8 cellular contexts compared by ENCODE assay signal in the genomic region with DNA sequence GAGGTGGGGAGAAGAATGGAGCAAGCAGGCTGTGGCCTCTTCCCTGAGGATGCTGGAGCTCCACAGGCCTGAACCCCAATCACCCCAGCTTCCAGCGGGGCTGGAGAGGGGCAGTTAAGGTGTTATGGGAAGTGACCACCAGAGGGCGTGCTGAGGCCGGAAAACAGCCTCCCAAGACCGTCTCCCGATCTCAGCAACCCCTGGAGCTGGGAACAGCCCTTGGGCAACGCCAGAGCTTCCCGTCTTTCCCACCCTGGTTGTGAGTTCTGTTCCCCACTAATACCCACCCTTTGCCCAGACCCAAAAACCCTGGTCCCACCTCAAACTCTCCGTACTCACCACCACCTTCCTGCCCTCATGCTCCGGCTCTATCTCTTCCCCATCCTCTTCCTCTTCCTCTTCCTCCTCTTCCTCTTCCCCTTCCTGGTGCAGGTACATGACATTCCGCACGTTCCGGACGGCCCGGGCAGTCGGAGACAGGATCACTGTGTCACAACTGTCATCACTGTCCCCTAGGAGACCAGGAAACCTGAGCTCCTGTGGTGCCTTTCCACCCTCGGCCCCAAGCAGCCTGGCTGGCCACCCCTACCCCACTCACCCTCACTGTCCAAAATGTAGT. TPM values are rescaled to one million over a fixed set of nuclear protein-coding genes. Genes with fewer than 3 reads are reported as not detected.
DNase-seq lines count a peak whose midpoint lies in the region; ATAC-seq and TF ChIP-seq lines count a peak whose summit lies in the region.

No MANE protein-coding gene starts in this region.

- intact Hi-C loops in esophagus muscularis mucosa (cut with DNase I): loop anchor here (1.0 to 2.0 kb wide), 2 partner anchors 33 to 125 kb away; no protein-coding TSS in a partner anchor

- no peak overlapping the region for H3K4me3 Mint-ChIP-seq in naive thymus-derived CD8-positive, alpha-beta T cell
- no peak overlapping the region for H3K4me3 Mint-ChIP-seq in stimulated activated naive CD8-positive, alpha-beta T cell treated with anti-CD3 and anti-CD28 coated beads, Interleukin-15, amount 100 ng/mL, for 72 hours

- H4K20me1 ChIP-seq in OCI-LY3 (ENCODE audit: insufficient read depth, low read length): no peaks in the 10 kb centered on the region

- peak overlapping the region in 8 of 10 donors; percentile 33 to 88 (median 68) for H3K27ac Mint-ChIP-seq in naive thymus-derived CD8-positive, alpha-beta T cell
- H3K27ac Mint-ChIP-seq in stimulated activated naive CD8-positive, alpha-beta T cell treated with anti-CD3 and anti-CD28 coated beads, Interleukin-15, amount 100 ng/mL, for 72 hours: peak overlapping the region; percentile 13 to 80

- peak; percentile 63 to 83 for ATAC-seq in naive thymus-derived CD8-positive, alpha-beta T cell
- ATAC-seq in stimulated activated naive CD8-positive, alpha-beta T cell treated with anti-CD3 and anti-CD28 coated beads, Interleukin-15, amount 100 ng/mL, for 72 hours: peak; percentile 57
- no peak for ATAC-seq in HG02970 (IDR thresholded peaks at IDR 0.05; ENCODE audit: low FRiP score, unreplicated experiment)

- no peak overlapping the region; the same call in 1 of the 2 replicates for H3K4me2 ChIP-seq in OCI-LY3 (ENCODE audit: low read length)

- POLR2A ChIA-PET in naive thymus-derived CD8-positive, alpha-beta T cell (lab: Charles Lee): interaction anchor here (0.6 to 6.4 kb wide), 7 partner anchors 13 to 223 kb away, joined by 3 to 34 read pairs (median 4); a partner anchor contains a TSS

- TF ChIP-seq CTCF in BE2C (IDR thresholded peaks at IDR 0.05; ENCODE audit: low read depth, low read length): peak; percentile 86
- TF ChIP-seq CTCF in HFF-Myc (IDR thresholded peaks at IDR 0.05; ENCODE audit: low read depth, low read length, missing control alignments): peak; percentile 80
- peak; percentile 84 for TF ChIP-seq CTCF in OCI-LY3 (IDR thresholded peaks at IDR 0.05; ENCODE audit: low read depth, low read length)
- TF ChIP-seq CTCF in esophagus muscularis mucosa (IDR thresholded peaks at IDR 0.05): peak; percentile 92 to 94 (median 93)

- H3K27me3 ChIP-seq in BE2C: no peaks in the 10 kb centered on the region
- H3K27me3 ChIP-seq in OCI-LY3 (ENCODE audit: low read depth, low read length): no peaks in the 10 kb centered on the region
- H3K27me3 ChIP-seq in esophagus muscularis mucosa: no peaks in the 10 kb centered on the region

- H3K27ac ChIP-seq in OCI-LY3 (ENCODE audit: low read length): no peak overlapping the region
- H3K27ac ChIP-seq in esophagus muscularis mucosa (replicated peaks in 1 of 4): peak overlapping the region; percentile 82 to 95 (median 88)

- H3K36me3 Mint-ChIP-seq in naive thymus-derived CD8-positive, alpha-beta T cell: peaks cover 0 to 61% (median 7%) of the 10 kb centered on the region in 3 donors

- no peak overlapping the region for H2AFZ ChIP-seq in OCI-LY3 (ENCODE audit: low read depth, low read length)

- no peak overlapping the region for H3K9ac ChIP-seq in OCI-LY3 (ENCODE audit: low read length)

- no peaks in the 10 kb centered on the region for H3K4me1 ChIP-seq in BE2C
- H3K4me1 ChIP-seq in OCI-LY3 (ENCODE audit: low read length): no peaks in the 10 kb centered on the region
- H3K4me1 ChIP-seq in esophagus muscularis mucosa: peaks cover 89 to 100% (median 99%) of the 10 kb centered on the region in 4 donors

- peaks cover 12 to 31% (median 19%) of the 10 kb centered on the region in 4 donors for H3K4me1 Mint-ChIP-seq in naive thymus-derived CD8-positive, alpha-beta T cell
- H3K4me1 Mint-ChIP-seq in stimulated activated naive CD8-positive, alpha-beta T cell treated with anti-CD3 and anti-CD28 coated beads, Interleukin-15, amount 100 ng/mL, for 72 hours: peaks cover 32% of the 10 kb centered on the region

- DNase-seq in BE2C: peak; percentile 85
- DNase-seq in HFF-Myc (ENCODE audit: extremely low read depth, low read depth): no peak
- peak; percentile 73 for DNase-seq in activated T-cell treated with anti-CD3 and anti-CD28 coated beads, Interleukin-2, amount 50 U/mL, for 1 hour
- no peak for DNase-seq in esophagus muscularis mucosa (ENCODE audit: extremely low spot score)
- peak; percentile 31 to 75 (median 60) for DNase-seq in naive thymus-derived CD8-positive, alpha-beta T cell
- DNase-seq in stimulated activated naive CD8-positive, alpha-beta T cell treated with anti-CD3 and anti-CD28 coated beads, Interleukin-15, amount 100 ng/mL, for 72 hours: peak; percentile 52 to 61

- no peaks in the 10 kb centered on the region for H3K9me3 Mint-ChIP-seq in naive thymus-derived CD8-positive, alpha-beta T cell
- no peaks in the 10 kb centered on the region for H3K9me3 Mint-ChIP-seq in stimulated activated naive CD8-positive, alpha-beta T cell treated with anti-CD3 and anti-CD28 coated beads, Interleukin-15, amount 100 ng/mL, for 72 hours

- no peak for TF ChIP-seq EP300 in esophagus muscularis mucosa (IDR thresholded peaks at IDR 0.05)

- no peak overlapping the region for H3K4me3 ChIP-seq in BE2C (ENCODE audit: low read depth, low read length)
- H3K4me3 ChIP-seq in HFF-Myc (replicated peaks; ENCODE audit: low read depth, low read length): no peak overlapping the region
- no peak overlapping the region for H3K4me3 ChIP-seq in OCI-LY3 (ENCODE audit: low read length)
- H3K4me3 ChIP-seq in esophagus muscularis mucosa: peak overlapping the region; percentile 8 to 35 (median 20)

- no peak for TF ChIP-seq POLR2A in esophagus muscularis mucosa (IDR thresholded peaks at IDR 0.05; ENCODE audit: low read depth)

- H3K27me3 Mint-ChIP-seq in naive thymus-derived CD8-positive, alpha-beta T cell: no peaks in the 10 kb centered on the region
- no peaks in the 10 kb centered on the region for H3K27me3 Mint-ChIP-seq in stimulated activated naive CD8-positive, alpha-beta T cell treated with anti-CD3 and anti-CD28 coated beads, Interleukin-15, amount 100 ng/mL, for 72 hours

- no peaks in the 10 kb centered on the region for H3K79me2 ChIP-seq in OCI-LY3 (ENCODE audit: low read length)

- H3K36me3 ChIP-seq in BE2C (no peaks in the 10 kb centered on the region), OCI-LY3 (replicated peaks; ENCODE audit: low read depth, low read length) (peaks cover 11% of the 10 kb centered on the region), esophagus muscularis mucosa (peaks cover 9 to 76% (median 73%) of the 10 kb centered on the region in 4 donors)

- no peaks in the 10 kb centered on the region for H3K9me3 ChIP-seq in BE2C
- H3K9me3 ChIP-seq in OCI-LY3 (ENCODE audit: insufficient read depth, low read length): no peaks in the 10 kb centered on the region
- H3K9me3 ChIP-seq in esophagus muscularis mucosa: no peaks in the 10 kb centered on the region

- WGBS in esophagus muscularis mucosa: 19% methylated on average over 16 of the region's 16 CpGs

RNA-seq across cellular contexts. Expression of a gene that starts 13.1 kb away (rescaled TPM):
- 30.5 TPM for polyA plus RNA-seq in BE2C (2012; ENCODE audit: insufficient read depth, insufficient read length, low read depth)
- 100 to 1,000 TPM in 2 of 4 donors, 10 to 100 TPM in 2; 79.7 to 125 (median 99.1) TPM for total RNA-seq in esophagus muscularis mucosa
- 10 to 100 TPM; 47.8 to 50.0 TPM for total RNA-seq in naive thymus-derived CD8-positive, alpha-beta T cell
- 10 to 100 TPM; 49.4 to 53.2 (median 51.7) TPM for polyA plus RNA-seq in naive thymus-derived CD8-positive, alpha-beta T cell

RNA-seq across cellular contexts. Expression of a gene that starts 16.2 kb away (rescaled TPM):
- 28.1 TPM for polyA plus RNA-seq in BE2C (2012; ENCODE audit: insufficient read depth, insufficient read length, low read depth)
- total RNA-seq in esophagus muscularis mucosa: 100 to 1,000 TPM; 173 to 226 (median 202) TPM
- total RNA-seq in naive thymus-derived CD8-positive, alpha-beta T cell: 1 to 10 TPM; 2.4 to 3.0 TPM
- under 1 TPM in 2 of 3 donors, not detected in 1; 0.13 to 0.19 TPM for polyA plus RNA-seq in naive thymus-derived CD8-positive, alpha-beta T cell

RNA-seq across cellular contexts. Expression of a gene that starts 31.4 kb away (rescaled TPM):
- not detected for polyA plus RNA-seq in BE2C (2012; ENCODE audit: insufficient read depth, insufficient read length, low read depth)
- total RNA-seq in esophagus muscularis mucosa: 1,000 to 10,000 TPM in 1 of 4 donors, 100 to 1,000 TPM in 3; 626 to 1,141 (median 795) TPM
- total RNA-seq in naive thymus-derived CD8-positive, alpha-beta T cell: under 1 TPM in 1 of 2 experiments, not detected in 1; 0.65 TPM
- polyA plus RNA-seq in naive thymus-derived CD8-positive, alpha-beta T cell: 10 to 100 TPM in 2 of 3 donors, 1 to 10 TPM in 1; 7.5 to 16.9 (median 16.9) TPM

RNA-seq across cellular contexts. Expression of a gene that starts 37.2 kb away (rescaled TPM):
- not detected for polyA plus RNA-seq in BE2C (2012; ENCODE audit: insufficient read depth, insufficient read length, low read depth)
- not detected for total RNA-seq in esophagus muscularis mucosa
- total RNA-seq in naive thymus-derived CD8-positive, alpha-beta T cell: under 1 TPM; 0.42 to 0.80 TPM
- under 1 TPM; 0.67 to 0.77 (median 0.71) TPM for polyA plus RNA-seq in naive thymus-derived CD8-positive, alpha-beta T cell

RNA-seq across cellular contexts. Expression of a gene that starts 59.8 kb away (rescaled TPM):
- polyA plus RNA-seq in BE2C (2012; ENCODE audit: insufficient read depth, insufficient read length, low read depth): 173 TPM
- total RNA-seq in esophagus muscularis mucosa: 100 to 1,000 TPM; 400 to 648 (median 576) TPM
- total RNA-seq in naive thymus-derived CD8-positive, alpha-beta T cell: 100 to 1,000 TPM; 752 to 804 TPM
- 100 to 1,000 TPM; 116 to 146 (median 124) TPM for polyA plus RNA-seq in naive thymus-derived CD8-positive, alpha-beta T cell

Comparison
In these comparisons a context has a peak if more than half of its experiments do, and no peak if none do; other contexts are left out.
1. DNase-seq: peak in BE2C (single experiment), activated T-cell treated with anti-CD3 and anti-CD28 coated beads, Interleukin-2, amount 50 U/mL, for 1 hour (single experiment), naive thymus-derived CD8-positive, alpha-beta T cell (10 of 10) and stimulated activated naive CD8-positive, alpha-beta T cell treated with anti-CD3 and anti-CD28 coated beads, Interleukin-15, amount 100 ng/mL, for 72 hours (2 of 2); none in HFF-Myc (single experiment) and esophagus muscularis mucosa (single experiment).
2. H3K4me3 ChIP-seq: peak in esophagus muscularis mucosa (4 of 4); none in BE2C (single experiment), HFF-Myc (single experiment) and OCI-LY3 (single experiment).
3. RNA of a gene that starts 16.2 kb away (total RNA-seq): 173 to 226 TPM in esophagus muscularis mucosa; 2.4 to 3.0 TPM in naive thymus-derived CD8-positive, alpha-beta T cell; every median in the first group is over 10 times any median in the second.
4. RNA of a gene that starts 31.4 kb away (total RNA-seq): 626 to 1,141 TPM in esophagus muscularis mucosa; 0.65 TPM in naive thymus-derived CD8-positive, alpha-beta T cell; every median in the first group is over 100 times any median in the second.
5. Peak in every context shown above with its lines, with median percentiles within 50 percentile points of each other: CTCF ChIP-seq.